ENCODE assay signal across 1 cellular context in the genomic region with DNA sequence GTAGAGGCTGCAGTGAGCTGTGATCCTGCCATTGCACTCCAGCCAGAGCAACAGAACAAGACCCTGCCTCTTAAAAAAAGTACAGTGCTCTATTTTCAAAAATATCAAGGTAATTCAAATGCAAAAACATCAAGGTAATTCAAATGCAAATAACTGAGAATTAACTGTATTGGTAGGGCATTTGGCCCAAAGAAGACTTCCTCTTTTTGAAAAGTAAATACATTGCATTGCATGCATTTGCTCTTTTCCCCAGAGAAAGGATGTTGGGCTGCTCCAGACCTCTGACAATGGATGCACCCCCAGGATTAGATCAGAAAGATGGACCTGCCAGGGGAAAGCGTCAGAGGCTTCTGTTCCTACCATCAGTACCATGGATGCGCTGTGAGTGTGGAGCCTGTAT.
TF ChIP-seq lines count a peak whose summit lies in the region.

No MANE protein-coding gene starts in this region.

TF ChIP-seq in WTC11, 78 proteins besides CTCF, POLR2A, EP300 and RAD21 (continued from another document):
- TF ChIP-seq, protein P1, sequence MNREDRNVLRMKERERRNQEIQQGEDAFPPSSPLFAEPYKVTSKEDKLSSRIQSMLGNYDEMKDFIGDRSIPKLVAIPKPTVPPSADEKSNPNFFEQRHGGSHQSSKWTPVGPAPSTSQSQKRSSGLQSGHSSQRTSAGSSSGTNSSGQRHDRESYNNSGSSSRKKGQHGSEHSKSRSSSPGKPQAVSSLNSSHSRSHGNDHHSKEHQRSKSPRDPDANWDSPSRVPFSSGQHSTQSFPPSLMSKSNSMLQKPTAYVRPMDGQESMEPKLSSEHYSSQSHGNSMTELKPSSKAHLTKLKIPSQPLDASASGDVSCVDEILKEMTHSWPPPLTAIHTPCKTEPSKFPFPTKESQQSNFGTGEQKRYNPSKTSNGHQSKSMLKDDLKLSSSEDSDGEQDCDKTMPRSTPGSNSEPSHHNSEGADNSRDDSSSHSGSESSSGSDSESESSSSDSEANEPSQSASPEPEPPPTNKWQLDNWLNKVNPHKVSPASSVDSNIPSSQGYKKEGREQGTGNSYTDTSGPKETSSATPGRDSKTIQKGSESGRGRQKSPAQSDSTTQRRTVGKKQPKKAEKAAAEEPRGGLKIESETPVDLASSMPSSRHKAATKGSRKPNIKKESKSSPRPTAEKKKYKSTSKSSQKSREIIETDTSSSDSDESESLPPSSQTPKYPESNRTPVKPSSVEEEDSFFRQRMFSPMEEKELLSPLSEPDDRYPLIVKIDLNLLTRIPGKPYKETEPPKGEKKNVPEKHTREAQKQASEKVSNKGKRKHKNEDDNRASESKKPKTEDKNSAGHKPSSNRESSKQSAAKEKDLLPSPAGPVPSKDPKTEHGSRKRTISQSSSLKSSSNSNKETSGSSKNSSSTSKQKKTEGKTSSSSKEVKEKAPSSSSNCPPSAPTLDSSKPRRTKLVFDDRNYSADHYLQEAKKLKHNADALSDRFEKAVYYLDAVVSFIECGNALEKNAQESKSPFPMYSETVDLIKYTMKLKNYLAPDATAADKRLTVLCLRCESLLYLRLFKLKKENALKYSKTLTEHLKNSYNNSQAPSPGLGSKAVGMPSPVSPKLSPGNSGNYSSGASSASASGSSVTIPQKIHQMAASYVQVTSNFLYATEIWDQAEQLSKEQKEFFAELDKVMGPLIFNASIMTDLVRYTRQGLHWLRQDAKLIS (CRISPR knock-in tag; IDR thresholded peaks at IDR 0.05; ENCODE audit: borderline replicate concordance), result no peak
- TF ChIP-seq PRRX2 (CRISPR knock-in tag; IDR thresholded peaks at IDR 0.05), result no peak
